In genomic region chr1:160647329-160647720, GRCh38 we compare ENCODE assay signal across 12 cellular contexts. TPM values are rescaled to one million over a fixed set of nuclear protein-coding genes. Genes with fewer than 3 reads are reported as not detected.
DNase-seq lines count a peak whose midpoint lies in the region; ATAC-seq and TF ChIP-seq lines count a peak whose summit lies in the region.
"Had no signal": no experiment of that assay in that cellular context is flagged by ENCODE, and none has a peak within 500 bp of the region (broad histone marks: within the 10 kb centered on the region; RNA-seq: fewer than 3 reads in every experiment).

No MANE protein-coding gene starts in this region.

- peak overlapping the region; percentile 95 for H3K4me2 ChIP-seq in BLaER1

- no peaks in the 10 kb centered on the region for H3K27me3 ChIP-seq in BLaER1
- no peaks in the 10 kb centered on the region for H3K27me3 ChIP-seq in esophagus squamous epithelium

- TF ChIP-seq POLR2A in esophagus squamous epithelium (IDR thresholded peaks at IDR 0.05), result no peak

- peaks cover 5% of the 10 kb centered on the region; the same call in 1 of the 2 replicates for H4K20me1 ChIP-seq in BLaER1

- H3K9ac ChIP-seq in BLaER1, result peak overlapping the region; percentile 93

- ATAC-seq in GM18867 (IDR thresholded peaks at IDR 0.05; ENCODE audit: unreplicated experiment) (peak; percentile 14), HG03457 (IDR thresholded peaks at IDR 0.05; ENCODE audit: unreplicated experiment) (peak; percentile 5), GM21381 (IDR thresholded peaks at IDR 0.05; ENCODE audit: unreplicated experiment) (no peak)

- no peak for DNase-seq in esophagus squamous epithelium (lab: John Stamatoyannopoulos, UW)
- no peak for DNase-seq in DMS153 (lab: John Stamatoyannopoulos, UW)
- DNase-seq in CD1c-positive myeloid dendritic cell (ENCODE audit: extremely low spot score), result no peak
- no peak for DNase-seq in EL
- DNase-seq: heart right ventricle, NCI-H524 had no signal

- H3K9me3 ChIP-seq in BLaER1, result no peaks in the 10 kb centered on the region; the same call in 1 of the 2 replicates
- H3K9me3 ChIP-seq in esophagus squamous epithelium, result no peaks in the 10 kb centered on the region
- H3K9me3 ChIP-seq: heart right ventricle had no signal

- intact Hi-C loops in esophagus squamous epithelium (cut with DNase I), result no loop called here

- TF ChIP-seq CTCF in esophagus squamous epithelium (IDR thresholded peaks at IDR 0.05), result no peak

- H3K27ac ChIP-seq in BLaER1 (peak overlapping the region; percentile 90), esophagus squamous epithelium (peak overlapping the region in 2 of 4 donors; percentile 49 to 52)

- peaks cover 21% of the 10 kb centered on the region; the same call in 1 of the 2 replicates for H3K36me3 ChIP-seq in BLaER1
- H3K36me3 ChIP-seq in esophagus squamous epithelium, result no peaks in the 10 kb centered on the region
- H3K36me3 ChIP-seq: heart right ventricle had no signal

- WGBS in esophagus squamous epithelium, 2 donors, result 67 to 74% methylated on average over 3 of the region's 3 CpGs

- peaks cover 76% of the 10 kb centered on the region for H3K4me1 ChIP-seq in BLaER1
- peaks cover 0 to 9% (median 0%) of the 10 kb centered on the region in 3 donors for H3K4me1 ChIP-seq in esophagus squamous epithelium

- H3K4me3 ChIP-seq in BLaER1 (peak overlapping the region; percentile 72), esophagus squamous epithelium (peak overlapping the region in 3 of 4 donors; percentile 13 to 52 (median 35))
- H3K4me3 ChIP-seq: K562 had no signal

RNA-seq across cellular contexts. Expression of gene SLAMF1, which starts 0.5 kb away (rescaled TPM):
- 1 to 10 TPM in 3 of 4 donors, not detected in 1; 1.1 to 2.2 (median 1.7) TPM for total RNA-seq in esophagus squamous epithelium
- total RNA-seq: temporal lobe had no signal
